ENCODE assay signal across 1 cellular context in genomic region chr1:76465030-76465429, GRCh38.
TF ChIP-seq lines count a peak whose summit lies in the region.

No MANE protein-coding gene starts in this region.

TF ChIP-seq in endothelial cell of umbilical vein, 7 proteins besides CTCF, POLR2A, EP300 and RAD21:
- TF ChIP-seq MAX (IDR thresholded peaks at IDR 0.05; ENCODE audit: insufficient read depth, insufficient read length) (no peak), MYC (IDR thresholded peaks at IDR 0.05; ENCODE audit: low read depth, low read length) (no peak), FOS (IDR thresholded peaks at IDR 0.05; ENCODE audit: borderline replicate concordance, insufficient read depth, low read length) (no peak), GATA2 (IDR thresholded peaks at IDR 0.05; ENCODE audit: insufficient read depth, insufficient read length, low read depth, low read length) (no peak), EZH2 (IDR thresholded peaks at IDR 0.05; ENCODE audit: borderline replicate concordance, low read depth, low read length, severe bottlenecking) (no peak), JUN (IDR thresholded peaks at IDR 0.05; ENCODE audit: borderline replicate concordance, insufficient read depth, insufficient read length, low read depth) (no peak), POLR2AphosphoS5 (IDR thresholded peaks at IDR 0.05; ENCODE audit: insufficient read depth, low read depth, low read length) (no peak)
TF ChIP-seq in endothelial cell of umbilical vein: peak in this region for 0.
